23 cellular contexts compared by ENCODE assay signal in the genomic region with DNA sequence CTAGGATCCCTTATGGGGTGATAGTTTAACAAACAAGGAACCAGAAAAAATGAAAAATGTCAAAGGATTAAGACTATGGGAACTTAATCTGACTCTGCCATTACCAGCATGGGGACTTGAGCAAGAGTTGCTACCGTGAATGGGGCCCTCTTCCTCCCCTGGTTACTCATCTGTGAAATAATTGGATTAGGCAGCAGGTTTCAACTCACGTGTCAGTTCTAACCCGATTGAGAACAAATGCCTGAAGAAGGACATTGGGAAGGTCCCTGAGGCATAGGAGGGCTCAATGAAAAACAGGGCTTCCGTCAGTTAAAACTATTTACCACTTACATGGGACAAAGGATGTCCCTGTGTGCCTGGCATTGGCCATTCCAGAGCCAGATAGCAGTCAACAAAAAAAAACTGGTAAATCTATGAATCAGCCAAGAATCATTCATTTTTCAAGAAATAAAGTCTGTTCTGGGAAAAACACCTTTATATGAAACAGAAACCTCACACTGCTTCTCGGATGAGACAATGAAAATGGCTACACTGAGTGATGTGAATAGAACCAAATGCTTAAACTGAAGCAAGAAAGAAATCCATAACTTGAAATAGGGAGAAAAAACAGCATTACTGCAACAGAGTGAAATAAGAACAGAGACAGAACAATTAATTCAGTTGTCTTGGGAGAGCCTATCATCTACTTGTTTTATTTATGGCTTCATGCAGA.
A peak's percentile ranks its signal among the peaks of the same experiment; 100 is the strongest.
DNase-seq lines count a peak whose midpoint lies in the region; ATAC-seq and TF ChIP-seq lines count a peak whose summit lies in the region.
"Had no signal": no experiment of that assay in that cellular context is flagged by ENCODE, and none has a peak within 500 bp of the region (broad histone marks: within the 10 kb centered on the region; RNA-seq: fewer than 3 reads in every experiment).

No MANE protein-coding gene starts in this region.

- no peaks in the 10 kb centered on the region for H3K9me3 Mint-ChIP-seq in activated CD4-positive, alpha-beta memory T cell treated with anti-CD3 and anti-CD28 coated beads for 36 hours
- no peaks in the 10 kb centered on the region for H3K9me3 Mint-ChIP-seq in activated CD4-positive, alpha-beta memory T cell treated with anti-CD3 and anti-CD28 coated beads, Interleukin-2, amount 10 ng/mL, durations not matched to agents 7 days and 5 days
- H3K9me3 Mint-ChIP-seq in activated T-cell treated with anti-CD3 and anti-CD28 coated beads, Interleukin-2, amount 50 U/mL, for 72 hours: peaks cover 0 to 3% of the 10 kb centered on the region in 2 donors
- no peaks in the 10 kb centered on the region for H3K9me3 Mint-ChIP-seq in nephron progenitor cell

- no peak overlapping the region for H3K4me3 Mint-ChIP-seq in activated CD4-positive, alpha-beta memory T cell treated with anti-CD3 and anti-CD28 coated beads for 36 hours
- H3K4me3 Mint-ChIP-seq in activated CD4-positive, alpha-beta memory T cell treated with anti-CD3 and anti-CD28 coated beads, Interleukin-2, amount 10 ng/mL, durations not matched to agents 7 days and 5 days: no peak overlapping the region
- H3K4me3 Mint-ChIP-seq in activated T-cell treated with anti-CD3 and anti-CD28 coated beads, Interleukin-2, amount 50 U/mL, for 72 hours: peak overlapping the region; percentile 25 to 54
- H3K4me3 Mint-ChIP-seq in nephron progenitor cell: no peak overlapping the region

- H3K36me3 Mint-ChIP-seq in activated CD4-positive, alpha-beta memory T cell treated with anti-CD3 and anti-CD28 coated beads for 36 hours: no peaks in the 10 kb centered on the region
- no peaks in the 10 kb centered on the region for H3K36me3 Mint-ChIP-seq in activated CD4-positive, alpha-beta memory T cell treated with anti-CD3 and anti-CD28 coated beads, Interleukin-2, amount 10 ng/mL, durations not matched to agents 7 days and 5 days (ENCODE audit: low read depth)
- H3K36me3 Mint-ChIP-seq in activated T-cell treated with anti-CD3 and anti-CD28 coated beads, Interleukin-2, amount 50 U/mL, for 72 hours (ENCODE audit: insufficient read depth in 2 of 2): peaks cover 1 to 2% of the 10 kb centered on the region in 2 donors
- H3K36me3 Mint-ChIP-seq in nephron progenitor cell (ENCODE audit: low read depth): no peaks in the 10 kb centered on the region

- peak overlapping the region; percentile 48 for H3K27ac Mint-ChIP-seq in activated CD4-positive, alpha-beta memory T cell treated with anti-CD3 and anti-CD28 coated beads for 36 hours
- no peak overlapping the region for H3K27ac Mint-ChIP-seq in activated CD4-positive, alpha-beta memory T cell treated with anti-CD3 and anti-CD28 coated beads, Interleukin-2, amount 10 ng/mL, durations not matched to agents 7 days and 5 days
- peak overlapping the region; percentile 36 for H3K27ac Mint-ChIP-seq in activated T-cell treated with anti-CD3 and anti-CD28 coated beads, Interleukin-2, amount 50 U/mL, for 72 hours
- H3K27ac Mint-ChIP-seq in nephron progenitor cell: peak overlapping the region; percentile 34

- intact Hi-C loops in activated CD4-positive, alpha-beta memory T cell treated with anti-CD3 and anti-CD28 coated beads for 36 hours (cut with micrococcal nuclease): loop anchor here (1.0 kb wide), 1 partner anchor 22 kb away; no protein-coding TSS in a partner anchor

- CTCF ChIA-PET in activated CD4-positive, alpha-beta memory T cell treated with anti-CD3 and anti-CD28 coated beads for 36 hours (lab: Charles Lee): interaction anchor here (1.2 kb wide), 1 partner anchor 9 kb away, joined by 3 read pairs; no protein-coding TSS in a partner anchor
- CTCF ChIA-PET in activated CD4-positive, alpha-beta memory T cell treated with anti-CD3 and anti-CD28 coated beads, Interleukin-2, amount 10 ng/mL, durations not matched to agents 7 days and 5 days (lab: Charles Lee): no interaction called here

- peaks cover 22% of the 10 kb centered on the region for H3K4me1 Mint-ChIP-seq in activated CD4-positive, alpha-beta memory T cell treated with anti-CD3 and anti-CD28 coated beads for 36 hours (ENCODE audit: low read depth)
- H3K4me1 Mint-ChIP-seq in activated CD4-positive, alpha-beta memory T cell treated with anti-CD3 and anti-CD28 coated beads, Interleukin-2, amount 10 ng/mL, durations not matched to agents 7 days and 5 days: peaks cover 12% of the 10 kb centered on the region
- H3K4me1 Mint-ChIP-seq in activated T-cell treated with anti-CD3 and anti-CD28 coated beads, Interleukin-2, amount 50 U/mL, for 72 hours (ENCODE audit: low read depth): peaks cover 33% of the 10 kb centered on the region
- H3K4me1 Mint-ChIP-seq in nephron progenitor cell: peaks cover 39% of the 10 kb centered on the region

- POLR2A ChIA-PET in activated CD4-positive, alpha-beta memory T cell treated with anti-CD3 and anti-CD28 coated beads for 36 hours (lab: Charles Lee): interaction anchor here (1.0 kb wide), 1 partner anchor 23 kb away, joined by 3 read pairs; no protein-coding TSS in a partner anchor
- POLR2A ChIA-PET in activated CD4-positive, alpha-beta memory T cell treated with anti-CD3 and anti-CD28 coated beads, Interleukin-2, amount 10 ng/mL, durations not matched to agents 7 days and 5 days (lab: Charles Lee): no interaction called here

- TF ChIP-seq CTCF in nephron progenitor cell (IDR thresholded peaks at IDR 0.05): no peak

- ATAC-seq in activated T-cell treated with anti-CD3 and anti-CD28 coated beads, Interleukin-2, amount 50 U/mL, for 72 hours (replicated peaks in 1 of 2): peak; percentile 70 to 73
- ATAC-seq: right lobe of liver had no signal

- DNase-seq in activated CD4-positive, alpha-beta memory T cell treated with anti-CD3 and anti-CD28 coated beads for 36 hours: peak; percentile 44
- no peak for DNase-seq in activated CD4-positive, alpha-beta memory T cell treated with anti-CD3 and anti-CD28 coated beads, Interleukin-2, amount 10 ng/mL, durations not matched to agents 7 days and 5 days
- peak; percentile 60 to 83 for DNase-seq in NCI-H524 (lab: John Stamatoyannopoulos, UW)
- peak; percentile 24 to 39 for DNase-seq in activated T-cell treated with anti-CD3 and anti-CD28 coated beads, Interleukin-2, amount 50 U/mL, for 72 hours
- DNase-seq in nephron progenitor cell: no peak
- DNase-seq in GM03348 (ENCODE audit: low spot score): no peak
- no peak for DNase-seq in occipital lobe (lab: John Stamatoyannopoulos, UW)
- no peak for DNase-seq in CD1c-positive myeloid dendritic cell (ENCODE audit: extremely low spot score)
- DNase-seq: ACHN; activated CD4-positive, alpha-beta T cell treated with anti-CD3 and anti-CD28 coated beads for 1 hour; activated CD8-positive, alpha-beta memory T cell treated with anti-CD3 and anti-CD28 coated beads, Interleukin-2, amount 50 U/mL, for 4 hours; activated naive CD4-positive, alpha-beta T cell treated with Interleukin-2 at 50 U/mL for 16 hours; C1 segment of cervical spinal cord; effector memory CD4-positive, alpha-beta T cell; EL; esophagus squamous epithelium; kidney glomerular epithelial cell; NCI-H1436; NCI-H226; NK-92 treated with Interleukin-12 subunit alpha and Interleukin-12 subunit beta, amount 100 ng/mL, for 24 hours; ovary; right lobe of liver; thyroid gland had no signal

- peaks cover 17% of the 10 kb centered on the region for H3K27me3 Mint-ChIP-seq in activated CD4-positive, alpha-beta memory T cell treated with anti-CD3 and anti-CD28 coated beads for 36 hours
- peaks cover 3% of the 10 kb centered on the region for H3K27me3 Mint-ChIP-seq in activated CD4-positive, alpha-beta memory T cell treated with anti-CD3 and anti-CD28 coated beads, Interleukin-2, amount 10 ng/mL, durations not matched to agents 7 days and 5 days
- H3K27me3 Mint-ChIP-seq in activated T-cell treated with anti-CD3 and anti-CD28 coated beads, Interleukin-2, amount 50 U/mL, for 72 hours (ENCODE audit: low read depth): peaks cover 22% of the 10 kb centered on the region
- H3K27me3 Mint-ChIP-seq in nephron progenitor cell (ENCODE audit: low read depth, poor library complexity): no peaks in the 10 kb centered on the region

Comparison
In these comparisons a context has a peak if more than half of its experiments do, and no peak if none do; other contexts are left out.
1. DNase-seq: peak in activated CD4-positive, alpha-beta memory T cell treated with anti-CD3 and anti-CD28 coated beads for 36 hours (single experiment), NCI-H524 (2 of 2) and activated T-cell treated with anti-CD3 and anti-CD28 coated beads, Interleukin-2, amount 50 U/mL, for 72 hours (2 of 2); none in activated CD4-positive, alpha-beta memory T cell treated with anti-CD3 and anti-CD28 coated beads, Interleukin-2, amount 10 ng/mL, durations not matched to agents 7 days and 5 days (single experiment), nephron progenitor cell (single experiment), GM03348 (single experiment), occipital lobe (single experiment) and CD1c-positive myeloid dendritic cell (single experiment).
2. H3K4me3 Mint-ChIP-seq: peak in activated T-cell treated with anti-CD3 and anti-CD28 coated beads, Interleukin-2, amount 50 U/mL, for 72 hours (2 of 2); none in activated CD4-positive, alpha-beta memory T cell treated with anti-CD3 and anti-CD28 coated beads for 36 hours (single experiment), activated CD4-positive, alpha-beta memory T cell treated with anti-CD3 and anti-CD28 coated beads, Interleukin-2, amount 10 ng/mL, durations not matched to agents 7 days and 5 days (single experiment) and nephron progenitor cell (single experiment).